ENCODE assay signal across 8 cellular contexts in the genomic region with DNA sequence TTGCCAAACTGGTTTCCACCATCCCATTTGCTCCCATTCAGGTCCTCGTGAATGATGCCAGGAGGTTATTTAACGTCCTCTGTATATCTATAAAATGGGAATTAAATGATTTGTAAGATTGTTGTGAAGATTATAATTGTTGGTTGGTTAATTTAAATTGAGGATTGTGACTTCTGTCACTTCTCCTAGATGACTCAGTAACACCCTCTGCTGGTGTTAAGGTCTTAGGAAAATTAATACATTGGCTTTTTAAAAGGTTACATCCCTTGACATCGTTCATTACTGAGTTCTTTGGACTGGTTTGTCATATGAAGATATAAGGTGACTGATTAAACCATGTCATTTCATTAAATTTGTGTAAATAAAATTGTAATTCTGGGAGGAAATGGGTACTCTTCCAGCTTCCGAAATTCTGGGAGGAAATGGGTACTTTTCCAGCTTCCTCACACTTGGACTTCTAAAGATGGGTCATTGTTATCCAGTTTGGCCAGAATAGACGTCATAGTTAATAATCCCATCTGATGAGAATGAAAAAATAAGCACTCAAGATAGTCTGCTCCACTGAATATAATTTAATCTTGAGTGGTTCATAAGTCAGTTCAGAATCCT. TPM values are rescaled to one million over a fixed set of nuclear protein-coding genes. Genes with fewer than 3 reads are reported as not detected.
DNase-seq lines count a peak whose midpoint lies in the region; ATAC-seq and TF ChIP-seq lines count a peak whose summit lies in the region.

No MANE protein-coding gene starts in this region.

- WGBS in testis, 2 donors: 49 to 50% methylated on average over 5 of the region's 5 CpGs

- no peak overlapping the region for H2AFZ ChIP-seq in OCI-LY3 (ENCODE audit: low read depth, low read length)

- no peak overlapping the region for H3K9ac ChIP-seq in OCI-LY3 (ENCODE audit: low read length)

- H4K20me1 ChIP-seq in OCI-LY3 (ENCODE audit: insufficient read depth, low read length): no peaks in the 10 kb centered on the region

- peak; percentile 57 for TF ChIP-seq CTCF in cardiac muscle cell (IDR thresholded peaks at IDR 0.05; ENCODE audit: low read depth, low read length)
- TF ChIP-seq CTCF in right atrium auricular region (IDR thresholded peaks at IDR 0.05): peak in 1 of 2 donors; percentile 73
- peak; percentile 78 for TF ChIP-seq CTCF in OCI-LY3 (IDR thresholded peaks at IDR 0.05; ENCODE audit: low read depth, low read length)
- TF ChIP-seq CTCF in fibroblast of mammary gland (conservative IDR thresholded peaks at IDR 0.05; ENCODE audit: control insufficient read depth, insufficient read depth, low read depth, low read length): peak; percentile 47
- peak; percentile 23 to 52 (median 43) for TF ChIP-seq CTCF in testis (IDR thresholded peaks at IDR 0.05)

- H3K36me3 ChIP-seq in cardiac muscle cell (no peaks in the 10 kb centered on the region), right atrium auricular region (no peaks in the 10 kb centered on the region), OCI-LY3 (replicated peaks; ENCODE audit: low read depth, low read length) (no peaks in the 10 kb centered on the region), testis (ENCODE audit: low read depth, missing control alignments) (no peaks in the 10 kb centered on the region)

- DNase-seq in cardiac muscle cell (ENCODE audit: low read depth in 1 of 2, low spot score in 1 of 2) (peak; percentile 27 to 49), right atrium auricular region (ENCODE audit: low spot score) (no peak), fibroblast of mammary gland (ENCODE audit: low read depth) (peak; percentile 48), testis (no peak), NCI-H2107 (lab: John Stamatoyannopoulos, UW) (no peak), NCI-H187 treated with DMSO at 0.1 percent for 48 hours (lab: John Stamatoyannopoulos, UW) (no peak)

- H3K79me2 ChIP-seq in OCI-LY3 (ENCODE audit: low read length): no peaks in the 10 kb centered on the region

- H3K9me3 ChIP-seq in cardiac muscle cell (ENCODE audit: low read depth) (no peaks in the 10 kb centered on the region), right atrium auricular region (no peaks in the 10 kb centered on the region), OCI-LY3 (ENCODE audit: insufficient read depth, low read length) (no peaks in the 10 kb centered on the region), testis (no peaks in the 10 kb centered on the region)

- H3K4me1 ChIP-seq in cardiac muscle cell (ENCODE audit: low read depth): no peaks in the 10 kb centered on the region
- H3K4me1 ChIP-seq in right atrium auricular region: no peaks in the 10 kb centered on the region
- no peaks in the 10 kb centered on the region for H3K4me1 ChIP-seq in OCI-LY3 (ENCODE audit: low read length)
- no peaks in the 10 kb centered on the region for H3K4me1 ChIP-seq in testis

- intact Hi-C loops in testis (cut with DNase I; ENCODE audit: low total_unique reads): loop anchor here (10.0 kb wide), 1 partner anchor 201 kb away; no protein-coding TSS in a partner anchor

- H3K4me3 ChIP-seq in cardiac muscle cell (no peak overlapping the region), right atrium auricular region (no peak overlapping the region), OCI-LY3 (ENCODE audit: low read length) (no peak overlapping the region), fibroblast of mammary gland (ENCODE audit: control insufficient read depth, low read depth, low read length) (no peak overlapping the region), testis (no peak overlapping the region)

- no peaks in the 10 kb centered on the region for H3K27me3 ChIP-seq in cardiac muscle cell
- H3K27me3 ChIP-seq in right atrium auricular region: no peaks in the 10 kb centered on the region
- no peaks in the 10 kb centered on the region for H3K27me3 ChIP-seq in OCI-LY3 (ENCODE audit: low read depth, low read length)
- no peaks in the 10 kb centered on the region for H3K27me3 ChIP-seq in testis

- H3K4me2 ChIP-seq in OCI-LY3 (ENCODE audit: low read length): no peak overlapping the region

- no peak for ATAC-seq in GM21360 (IDR thresholded peaks at IDR 0.05; ENCODE audit: unreplicated experiment)

- no peak overlapping the region for H3K27ac ChIP-seq in cardiac muscle cell
- no peak overlapping the region for H3K27ac ChIP-seq in right atrium auricular region
- H3K27ac ChIP-seq in OCI-LY3 (ENCODE audit: low read length): no peak overlapping the region
- no peak overlapping the region for H3K27ac ChIP-seq in testis

- TF ChIP-seq POLR2A in testis (IDR thresholded peaks at IDR 0.05): no peak

RNA-seq across cellular contexts. Expression of a gene that starts 33.3 kb away (rescaled TPM):
- total RNA-seq in cardiac muscle cell: 0.25 and 0.39 TPM in 2 replicates
- polyA plus RNA-seq in cardiac muscle cell: 0.18 and 1.3 TPM in 2 replicates
- total RNA-seq in right atrium auricular region: 1 to 10 TPM in 1 of 2 donors, under 1 TPM in 1; 0.74 to 5.0 TPM
- total RNA-seq in testis: under 1 TPM; 0.25 to 0.31 TPM
- 4.5 TPM for polyA plus RNA-seq in testis (ENCODE audit: insufficient read depth, low read depth, low replicate concordance)

Comparison
In these comparisons a context has a peak if more than half of its experiments do, and no peak if none do; other contexts are left out.
1. DNase-seq: peak in cardiac muscle cell (2 of 2) and fibroblast of mammary gland (single experiment); none in right atrium auricular region (single experiment), testis (single experiment), NCI-H2107 (single experiment) and NCI-H187 treated with DMSO at 0.1 percent for 48 hours (single experiment).